9 cellular contexts compared by ENCODE assay signal in genomic region chr6:167796668-167797031, GRCh38. TPM values are rescaled to one million over a fixed set of nuclear protein-coding genes. Genes with fewer than 3 reads are reported as not detected.
A peak's percentile ranks its signal among the peaks of the same experiment; 100 is the strongest.
DNase-seq lines count a peak whose midpoint lies in the region; ATAC-seq, FAIRE-seq and TF ChIP-seq lines count a peak whose summit lies in the region.
"Had no signal": no experiment of that assay in that cellular context is flagged by ENCODE, and none has a peak within 500 bp of the region (broad histone marks: within the 10 kb centered on the region; RNA-seq: fewer than 3 reads in every experiment).

No MANE protein-coding gene starts in this region.

- 16% methylated on average over 15 of the region's 18 CpGs for WGBS in right lobe of liver (ENCODE audit: insufficient coverage, low coverage, low lambda C conversion rate, missing lambda C conversion rate)
- 4% methylated on average over 15 of the region's 18 CpGs for WGBS in suprapubic skin

- H3K36me3 ChIP-seq in bronchial epithelial cell (ENCODE audit: control insufficient read depth, insufficient read depth, low read length), result no peaks in the 10 kb centered on the region
- H3K36me3 ChIP-seq in right lobe of liver, result no peaks in the 10 kb centered on the region
- no peaks in the 10 kb centered on the region for H3K36me3 ChIP-seq in suprapubic skin

- peak; percentile 45 to 70 (median 60) for ATAC-seq in right lobe of liver

- TF ChIP-seq EP300 in suprapubic skin (IDR thresholded peaks at IDR 0.05), result no peak

- H3K4me3 ChIP-seq in bronchial epithelial cell (ENCODE audit: low read depth, low read length), result peak overlapping the region; percentile 22
- peak overlapping the region; percentile 41 to 75 (median 58) for H3K4me3 ChIP-seq in right lobe of liver
- peak overlapping the region; percentile 45 for H3K4me3 ChIP-seq in suprapubic skin

- H3K9me3 ChIP-seq in right lobe of liver (no peaks in the 10 kb centered on the region), suprapubic skin (no peaks in the 10 kb centered on the region)

- FAIRE-seq in bronchial epithelial cell (lab: Jason Lieb, UNC) (no peak), H54 (lab: Jason Lieb, UNC) (no peak)

- TF ChIP-seq POLR2A in right lobe of liver (IDR thresholded peaks at IDR 0.05) (no peak), suprapubic skin (IDR thresholded peaks at IDR 0.05) (no peak), H54 (IDR thresholded peaks at IDR 0.05; ENCODE audit: low read depth, low read length) (no peak)

- H3K4me1 ChIP-seq in right lobe of liver (peaks cover 0 to 25% (median 6%) of the 10 kb centered on the region in 4 donors), suprapubic skin (peaks cover 18% of the 10 kb centered on the region)

- intact Hi-C loops in right lobe of liver (cut with DNase I), result no loop called here

- TF ChIP-seq CTCF in bronchial epithelial cell (IDR thresholded peaks at IDR 0.05; ENCODE audit: insufficient read depth, low read length, severe bottlenecking) (no peak), right lobe of liver (IDR thresholded peaks at IDR 0.05) (no peak), suprapubic skin (IDR thresholded peaks at IDR 0.05) (no peak)

- DNase-seq in NCI-H69 (lab: John Stamatoyannopoulos, UW), result peak; percentile 81
- no peak for DNase-seq in bronchial epithelial cell (ENCODE audit: low read depth)
- peak; percentile 59 to 80 (median 74) for DNase-seq in right lobe of liver
- no peak for DNase-seq in suprapubic skin (ENCODE audit: low spot score in 2 of 2)
- no peak for DNase-seq in H54 (ENCODE audit: insufficient read length, low spot score)
- DNase-seq in NCI-H82 treated with DMSO at 0.1 percent for 48 hours (lab: John Stamatoyannopoulos, UW; ENCODE audit: unreplicated experiment), result no peak
- DNase-seq in NCI-H187 (lab: John Stamatoyannopoulos, UW), result no peak
- DNase-seq: activated CD8-positive, alpha-beta memory T cell treated with anti-CD3 and anti-CD28 coated beads, Interleukin-2, amount 50 U/mL, for 4 hours; NCI-H226 had no signal

- H3K27ac ChIP-seq in right lobe of liver, result peak overlapping the region; percentile 43 to 83 (median 77)
- H3K27ac ChIP-seq in suprapubic skin, result no peak overlapping the region

- H3K27me3 ChIP-seq in bronchial epithelial cell (ENCODE audit: control insufficient read depth, insufficient read depth, low read length) (peaks cover 8% of the 10 kb centered on the region), right lobe of liver (no peaks in the 10 kb centered on the region), suprapubic skin (peaks cover 25% of the 10 kb centered on the region)

RNA-seq across cellular contexts. Expression of gene AFDN, which starts 30.1 kb away (rescaled TPM):
- total RNA-seq in bronchial epithelial cell (146 and 171 TPM in 2 replicates), right lobe of liver (100 to 1,000 TPM in 1 of 6 experiments, 10 to 100 TPM in 5; 77.0 to 106 (median 85.5) TPM), suprapubic skin (100 to 1,000 TPM; 133 to 391 (median 148) TPM)

Comparison
In these comparisons a context has a peak if more than half of its experiments do, and no peak if none do; other contexts are left out.
1. DNase-seq: peak in NCI-H69 (single experiment) and right lobe of liver (3 of 3); none in bronchial epithelial cell (single experiment), suprapubic skin (0 of 2), H54 (single experiment), NCI-H82 treated with DMSO at 0.1 percent for 48 hours (single experiment) and NCI-H187 (0 of 2).
2. Peak in every context shown above with its lines, with median percentiles within 50 percentile points of each other: H3K4me3 ChIP-seq.